22 cellular contexts compared by ENCODE assay signal in genomic region chr15:88814393-88814792, GRCh38. TPM values are rescaled to one million over a fixed set of nuclear protein-coding genes. Genes with fewer than 3 reads are reported as not detected.
"Had no signal": no experiment of that assay in that cellular context is flagged by ENCODE, and none has a peak within 500 bp of the region (broad histone marks: within the 10 kb centered on the region; RNA-seq: fewer than 3 reads in every experiment).

No MANE protein-coding gene starts in this region.

- H3K4me1 ChIP-seq: breast epithelium, colonic mucosa, esophagus squamous epithelium, gastrocnemius medialis, parathyroid adenoma had no signal

- H3K79me2 ChIP-seq: parathyroid adenoma had no signal

- H3K4me3 ChIP-seq: breast epithelium, colonic mucosa, esophagus squamous epithelium, gastrocnemius medialis, skin epidermis, tibial artery had no signal

- H3K27me3 ChIP-seq: breast epithelium, colonic mucosa had no signal

- DNase-seq: activated naive CD4-positive, alpha-beta T cell treated with Interleukin-2 at 50 U/mL for 16 hours; activated naive CD8-positive, alpha-beta T cell treated with anti-CD3 and anti-CD28 coated beads for 36 hours; activated T-cell treated with anti-CD3 and anti-CD28 coated beads, Interleukin-2, amount 50 U/mL, for 1 hour; colonic mucosa; esophagus squamous epithelium; gastrocnemius medialis; head of caudate nucleus; hypothalamus; left cardiac atrium; right cardiac atrium; stimulated activated CD4-positive, alpha-beta T cell treated with anti-CD3 and anti-CD28 coated beads, Interleukin-1b, Interleukin-23, amount 100 ng/mL, for 48 hours; stimulated activated naive CD8-positive, alpha-beta T cell treated with anti-CD3 and anti-CD28 coated beads, Interleukin-15, amount 100 ng/mL, for 72 hours; tibial artery had no signal

- H3K27ac ChIP-seq: breast epithelium, colonic mucosa, esophagus squamous epithelium, gastrocnemius medialis, parathyroid adenoma, skin epidermis, tibial artery, VCaP had no signal

- ATAC-seq: activated CD4-positive, CD25-positive, alpha-beta regulatory T cell treated with anti-CD3 and anti-CD28 coated beads, Interleukin-2, amount 50 U/mL, for 24 hours; gastrocnemius medialis; left cardiac atrium; natural killer cell treated with Interleukin-12 subunit alpha and Interleukin-12 subunit beta and Interleukin-15 and Interleukin-18, amount 100 ng/mL, for 72 hours; right cardiac atrium; stimulated activated effector memory CD8-positive, alpha-beta T cell treated with anti-CD3 and anti-CD28 coated beads, Interleukin-12 subunit alpha, Interleukin-12 subunit beta, amount 100 ng/mL, for 72 hours; stimulated activated naive CD8-positive, alpha-beta T cell treated with anti-CD3 and anti-CD28 coated beads, Interleukin-15, amount 100 ng/mL, for 72 hours had no signal

- H3K9me3 ChIP-seq: breast epithelium, colonic mucosa, esophagus squamous epithelium, gastrocnemius medialis, tibial artery had no signal

- H3K36me3 ChIP-seq: breast epithelium, colonic mucosa, esophagus squamous epithelium, gastrocnemius medialis had no signal

- H3K9ac ChIP-seq: parathyroid adenoma had no signal

RNA-seq across cellular contexts. Expression of gene ACAN, which starts 11.2 kb away (rescaled TPM):
- total RNA-seq: activated naive CD8-positive, alpha-beta T cell treated with anti-CD3 and anti-CD28 coated beads for 36 hours; pulmonary artery endothelial cell; T-helper 2 cell treated with Interferon-gamma antibody and Interleukin-4, amounts not matched to agents 100 ng/mL and 5 ng/mL, for 36 hours had no signal
